In the genomic region with DNA sequence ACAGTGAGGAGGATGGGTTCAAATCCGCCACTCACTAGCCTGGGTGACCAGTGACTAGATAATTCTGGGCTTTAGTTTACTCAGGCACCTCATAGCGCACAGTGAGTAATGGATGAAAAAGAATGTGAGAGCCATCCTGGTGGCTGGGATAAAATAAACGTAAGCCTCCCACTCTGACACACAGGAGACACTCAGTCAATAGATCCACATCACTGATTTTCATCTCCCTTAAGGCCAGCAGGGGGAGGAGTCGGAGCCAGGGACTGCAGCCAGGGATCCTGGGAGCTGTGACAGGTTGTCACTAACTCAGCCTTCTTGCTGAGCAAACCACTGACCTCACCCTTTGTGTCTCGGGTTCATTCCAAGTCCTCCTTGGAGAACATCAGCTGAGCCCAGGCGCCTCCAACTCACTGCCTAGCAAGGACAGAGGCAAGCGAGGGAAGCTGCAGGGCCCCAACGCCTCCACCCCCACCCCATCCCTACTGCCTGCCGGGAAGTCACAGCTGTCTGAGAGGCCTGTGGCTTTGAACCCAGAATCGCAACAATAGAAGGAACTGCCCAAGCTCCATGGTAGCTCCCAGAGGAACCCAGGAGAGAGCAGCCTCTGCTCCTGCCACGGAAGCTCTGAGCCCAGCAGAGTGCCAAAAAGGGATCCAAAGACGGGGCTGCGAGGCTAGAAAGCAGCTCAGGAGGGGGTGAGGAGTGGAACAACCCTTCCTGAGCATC, we compare ENCODE assay signal across 8 cellular contexts. TPM values are rescaled to one million over a fixed set of nuclear protein-coding genes. Genes with fewer than 3 reads are reported as not detected.
DNase-seq lines count a peak whose midpoint lies in the region; ATAC-seq, FAIRE-seq and TF ChIP-seq lines count a peak whose summit lies in the region.

No MANE protein-coding gene starts in this region.

- H3K36me3 Mint-ChIP-seq in CD4-positive, alpha-beta memory T cell: peaks cover 0 to 22% of the 10 kb centered on the region in 2 donors
- peaks cover 0 to 5% (median 0%) of the 10 kb centered on the region in 5 donors for H3K36me3 Mint-ChIP-seq in naive thymus-derived CD4-positive, alpha-beta T cell

- TF ChIP-seq RAD21 in SK-N-SH (IDR thresholded peaks at IDR 0.05; ENCODE audit: low read length): peak; percentile 44

- no peak overlapping the region for H2AFZ ChIP-seq in SK-N-SH (ENCODE audit: low read depth)
- H2AFZ ChIP-seq in Karpas-422 (ENCODE audit: low read length): no peak overlapping the region

- no peaks in the 10 kb centered on the region for H3K27me3 ChIP-seq in CD4-positive, alpha-beta memory T cell (ENCODE audit: insufficient read depth, low read length)
- H3K27me3 ChIP-seq in SK-N-SH (ENCODE audit: insufficient read depth) (no peaks in the 10 kb centered on the region), esophagus squamous epithelium (no peaks in the 10 kb centered on the region), Karpas-422 (ENCODE audit: low read length) (no peaks in the 10 kb centered on the region)
- no peaks in the 10 kb centered on the region for H3K27me3 ChIP-seq in naive thymus-derived CD4-positive, alpha-beta T cell (ENCODE audit: control insufficient read depth in 2 of 2, insufficient read depth in 2 of 2, low read length in 2 of 2)

- peak overlapping the region; percentile 27 to 92 (median 73) for H3K27ac Mint-ChIP-seq in CD4-positive, alpha-beta memory T cell
- peak overlapping the region; percentile 4 to 98 (median 92) for H3K27ac Mint-ChIP-seq in naive thymus-derived CD4-positive, alpha-beta T cell

- peak overlapping the region in 2 of 8 donors; percentile 7 to 39 for H3K4me3 Mint-ChIP-seq in CD4-positive, alpha-beta memory T cell
- peak overlapping the region in 2 of 10 donors; percentile 37 to 65 for H3K4me3 Mint-ChIP-seq in naive thymus-derived CD4-positive, alpha-beta T cell

- peak; percentile 59 for TF ChIP-seq CTCF in SK-N-SH (IDR thresholded peaks at IDR 0.05)
- TF ChIP-seq CTCF in esophagus squamous epithelium (IDR thresholded peaks at IDR 0.05): peak in 5 of 6 experiments; percentile 34 to 62 (median 53)

- TF ChIP-seq POLR2A in esophagus squamous epithelium (IDR thresholded peaks at IDR 0.05): peak in 1 of 4 donors; percentile 31

- H3K9me2 ChIP-seq in SK-N-SH (no peaks in the 10 kb centered on the region), Karpas-422 (replicated peaks; ENCODE audit: insufficient read depth, low read length) (no peaks in the 10 kb centered on the region)

- DNase-seq in CD4-positive, alpha-beta memory T cell: no peak
- DNase-seq in HT1080 (ENCODE audit: low read depth) (peak; percentile 98), SK-N-SH (peak; percentile 67), esophagus squamous epithelium (lab: John Stamatoyannopoulos, UW) (no peak), Karpas-422 (no peak), GM19239 (ENCODE audit: insufficient read length, low spot score) (no peak)
- no peak for DNase-seq in naive thymus-derived CD4-positive, alpha-beta T cell

- H3K27ac ChIP-seq in CD4-positive, alpha-beta memory T cell (ENCODE audit: low read depth, low read length): no peak overlapping the region
- H3K27ac ChIP-seq in SK-N-SH (ENCODE audit: low read depth in 2 of 2, low read length in 1 of 2): peak overlapping the region; percentile 80 to 100
- peak overlapping the region; percentile 74 to 94 (median 84) for H3K27ac ChIP-seq in esophagus squamous epithelium
- peak overlapping the region; percentile 41 for H3K27ac ChIP-seq in naive thymus-derived CD4-positive, alpha-beta T cell (ENCODE audit: low read depth, low read length)
- no peak overlapping the region for H3K27ac ChIP-seq in Karpas-422 (ENCODE audit: low read length)

- H3K9ac ChIP-seq in SK-N-SH (peak overlapping the region; percentile 59), Karpas-422 (ENCODE audit: low read length) (no peak overlapping the region)

- H3K27me3 Mint-ChIP-seq in CD4-positive, alpha-beta memory T cell: no peaks in the 10 kb centered on the region
- no peaks in the 10 kb centered on the region for H3K27me3 Mint-ChIP-seq in naive thymus-derived CD4-positive, alpha-beta T cell

- FAIRE-seq in GM19239 (lab: Jason Lieb, UNC): no peak

- POLR2A ChIA-PET in CD4-positive, alpha-beta memory T cell (lab: Charles Lee; ENCODE audit: partially characterized antibody): interaction anchor here (1.1 to 7.5 kb wide), 5 partner anchors 15 to 57 kb away, joined by 3 to 82 read pairs (median 15); partner anchors contain the start of genes PXN, RNU4-1, RNU4-2 and RPLP0
- POLR2A ChIA-PET in SK-N-SH (lab: Yijun Ruan, JAX): interaction anchor here (1.3 to 2.1 kb wide), 2 partner anchors 34 to 57 kb away, joined by 7 to 11 read pairs; partner anchors contain the start of genes RNU4-2 and RPLP0
- POLR2A ChIA-PET in naive thymus-derived CD4-positive, alpha-beta T cell (lab: Charles Lee): interaction anchor here (0.7 to 7.5 kb wide), 7 partner anchors 8 to 1392 kb away, joined by 3 to 103 read pairs (median 10); partner anchors contain the start of genes PXN and RPLP0

- CTCF ChIA-PET in CD4-positive, alpha-beta memory T cell (lab: Charles Lee; ENCODE audit: partially characterized antibody): interaction anchor here (0.6 to 8.1 kb wide), 7 partner anchors 8 to 1116 kb away, joined by 3 to 114 read pairs (median 5); partner anchors contain the start of genes PXN and RPLP0
- CTCF ChIA-PET in SK-N-SH (lab: Yijun Ruan, JAX): interaction anchor here (0.6 to 12.5 kb wide), 13 partner anchors 6 to 58 kb away, joined by 3 to 148 read pairs (median 5); partner anchors contain the start of genes PXN and RNU4-1
- CTCF ChIA-PET in naive thymus-derived CD4-positive, alpha-beta T cell (lab: Charles Lee): interaction anchor here (0.8 to 6.8 kb wide), 5 partner anchors 9 to 33 kb away, joined by 3 to 65 read pairs (median 7); partner anchors contain the start of gene PXN

- ATAC-seq in naive thymus-derived CD4-positive, alpha-beta T cell: peak; percentile 7
- ATAC-seq in HG03159 (IDR thresholded peaks at IDR 0.05; ENCODE audit: unreplicated experiment): no peak

- H4K20me1 ChIP-seq in SK-N-SH (ENCODE audit: insufficient read depth): peaks cover 7% of the 10 kb centered on the region
- peaks cover 7% of the 10 kb centered on the region; the same call in 1 of the 2 replicates for H4K20me1 ChIP-seq in Karpas-422 (ENCODE audit: insufficient read depth, low read depth, low read length)

- intact Hi-C loops in CD4-positive, alpha-beta memory T cell (cut with micrococcal nuclease): no loop called here
- intact Hi-C loops in esophagus squamous epithelium (cut with DNase I): no loop called here
- intact Hi-C loops in naive thymus-derived CD4-positive, alpha-beta T cell (cut with micrococcal nuclease): no loop called here

- WGBS in SK-N-SH (ENCODE audit: low lambda C conversion rate): 22% methylated on average over 13 of the region's 13 CpGs
- 31 to 71% methylated on average over 3 to 4 of the region's 13 CpGs for WGBS in esophagus squamous epithelium, 2 donors

- no peaks in the 10 kb centered on the region for H3K9me3 ChIP-seq in CD4-positive, alpha-beta memory T cell (ENCODE audit: control insufficient read depth in 1 of 2, low read length in 2 of 2)
- H3K9me3 ChIP-seq in SK-N-SH (no peaks in the 10 kb centered on the region), esophagus squamous epithelium (no peaks in the 10 kb centered on the region), Karpas-422 (ENCODE audit: low read length) (no peaks in the 10 kb centered on the region)
- H3K9me3 ChIP-seq in naive thymus-derived CD4-positive, alpha-beta T cell (ENCODE audit: control insufficient read depth in 2 of 3, low read length in 3 of 3): no peaks in the 10 kb centered on the region

- H3K4me3 ChIP-seq in CD4-positive, alpha-beta memory T cell (ENCODE audit: low read length in 2 of 2): no peak overlapping the region
- H3K4me3 ChIP-seq in SK-N-SH (ENCODE audit: low read depth in 2 of 2, low read length in 1 of 2) (no peak overlapping the region), esophagus squamous epithelium (peak overlapping the region in 1 of 4 donors; percentile 30), Karpas-422 (ENCODE audit: low read length) (no peak overlapping the region)
- no peak overlapping the region for H3K4me3 ChIP-seq in naive thymus-derived CD4-positive, alpha-beta T cell (ENCODE audit: low read length)

- H3K4me1 ChIP-seq in CD4-positive, alpha-beta memory T cell (ENCODE audit: insufficient read depth, low read length): peaks cover 94% of the 10 kb centered on the region
- H3K4me1 ChIP-seq in SK-N-SH (ENCODE audit: control insufficient read depth in 1 of 2, insufficient read depth in 2 of 2, low read depth in 1 of 2, low read length in 1 of 2) (peaks cover 41 to 75% of the 10 kb centered on the region in 2 experiments; a peak in 3 of 4 replicates), esophagus squamous epithelium (peaks cover 90 to 100% (median 100%) of the 10 kb centered on the region in 3 donors), Karpas-422 (ENCODE audit: low read length) (peaks cover 6% of the 10 kb centered on the region; the same call in 1 of the 2 replicates)
- peaks cover 57 to 73% of the 10 kb centered on the region in 2 donors for H3K4me1 ChIP-seq in naive thymus-derived CD4-positive, alpha-beta T cell (ENCODE audit: control insufficient read depth in 2 of 2, insufficient read depth in 2 of 2, low read length in 2 of 2)

- no peaks in the 10 kb centered on the region for H3K36me3 ChIP-seq in CD4-positive, alpha-beta memory T cell (ENCODE audit: insufficient read depth, low read length)
- H3K36me3 ChIP-seq in SK-N-SH (replicated peaks in 1 of 2; ENCODE audit: control insufficient read depth in 1 of 2, insufficient read depth in 2 of 2, low read length in 1 of 2) (peaks cover 0 to 7% of the 10 kb centered on the region in 2 experiments), esophagus squamous epithelium (no peaks in the 10 kb centered on the region), Karpas-422 (ENCODE audit: insufficient read depth, low read length) (no peaks in the 10 kb centered on the region)
- no peaks in the 10 kb centered on the region for H3K36me3 ChIP-seq in naive thymus-derived CD4-positive, alpha-beta T cell (ENCODE audit: control insufficient read depth in 2 of 3, insufficient read depth in 3 of 3, low read length in 3 of 3)

- H3F3A ChIP-seq in SK-N-SH (replicated peaks; ENCODE audit: insufficient read depth): peaks cover 74% of the 10 kb centered on the region

- H3K9me3 Mint-ChIP-seq in CD4-positive, alpha-beta memory T cell: peaks cover 0 to 2% (median 0%) of the 10 kb centered on the region in 8 donors
- H3K9me3 Mint-ChIP-seq in naive thymus-derived CD4-positive, alpha-beta T cell: no peaks in the 10 kb centered on the region

- peak overlapping the region; percentile 91 for H3K4me2 ChIP-seq in SK-N-SH
- no peak overlapping the region for H3K4me2 ChIP-seq in Karpas-422 (ENCODE audit: low read depth, low read length, poor library complexity, severe bottlenecking)

- H3K79me2 ChIP-seq in SK-N-SH (ENCODE audit: insufficient read depth) (peaks cover 87% of the 10 kb centered on the region), Karpas-422 (ENCODE audit: low read length) (no peaks in the 10 kb centered on the region)

- TF ChIP-seq EP300 in SK-N-SH (IDR thresholded peaks at IDR 0.05; ENCODE audit: borderline replicate concordance in 1 of 2, low read depth in 1 of 2, low read length in 1 of 2): peak in 1 of 2 experiments; percentile 80; a peak in 2 of 4 replicates

- peaks cover 51 to 96% (median 78%) of the 10 kb centered on the region in 4 donors for H3K4me1 Mint-ChIP-seq in CD4-positive, alpha-beta memory T cell
- H3K4me1 Mint-ChIP-seq in naive thymus-derived CD4-positive, alpha-beta T cell: peaks cover 56 to 94% (median 82%) of the 10 kb centered on the region in 7 donors

RNA-seq across cellular contexts. Expression of gene PXN, which starts 30.7 kb away (rescaled TPM):
- 100 to 1,000 TPM; 108 to 126 TPM for total RNA-seq in CD4-positive, alpha-beta memory T cell
- polyA plus RNA-seq in CD4-positive, alpha-beta memory T cell: 100 to 1,000 TPM in 1 of 2 donors, 10 to 100 TPM in 1; 81.7 to 115 TPM
- 162 and 238 TPM in 2 replicates for total RNA-seq in HT1080 (2014; rRNA removed; shearing (Covaris generic))
- 426 and 497 TPM in 2 replicates for polyA plus RNA-seq in HT1080 (2015; cell fraction: cytosol; rRNA removed)
- 415 and 447 TPM in 2 replicates for polyA plus RNA-seq in HT1080 (2015; cell fraction: nucleus; rRNA removed)
- 63.0 and 89.0 TPM in 2 replicates for polyA plus RNA-seq in SK-N-SH (2012; rRNA removed)
- 56.9 and 70.1 TPM in 2 replicates for polyA plus RNA-seq in SK-N-SH (2012; cell fraction: cytosol; rRNA removed)
- polyA plus RNA-seq in SK-N-SH (2012; cell fraction: nucleus; rRNA removed): 269 and 301 TPM in 2 replicates
- 10 to 100 TPM; 18.2 to 44.4 (median 21.4) TPM for total RNA-seq in esophagus squamous epithelium
- total RNA-seq in naive thymus-derived CD4-positive, alpha-beta T cell: 100 to 1,000 TPM; 103 to 202 (median 158) TPM
- polyA plus RNA-seq in naive thymus-derived CD4-positive, alpha-beta T cell: 100 to 1,000 TPM in 1 of 2 donors, 10 to 100 TPM in 1; 84.3 to 114 TPM
- 1.9 and 2.5 TPM in 2 replicates for total RNA-seq in Karpas-422 (2014; rRNA removed; shearing (Covaris generic); ENCODE audit: low replicate concordance)

RNA-seq across cellular contexts. Expression of gene RPLP0, which starts 33.9 kb away (rescaled TPM):
- total RNA-seq in CD4-positive, alpha-beta memory T cell: 1,000 to 10,000 TPM; 1,817 to 1,965 TPM
- polyA plus RNA-seq in CD4-positive, alpha-beta memory T cell: 1,000 to 10,000 TPM; 1,342 to 2,125 TPM
- 4,836 and 5,375 TPM in 2 replicates for total RNA-seq in HT1080 (2014; rRNA removed; shearing (Covaris generic))
- polyA plus RNA-seq in HT1080 (2015; cell fraction: cytosol; rRNA removed): 5,291 and 5,956 TPM in 2 replicates
- polyA plus RNA-seq in HT1080 (2015; cell fraction: nucleus; rRNA removed): 2,009 and 2,141 TPM in 2 replicates
- polyA plus RNA-seq in SK-N-SH (2012; rRNA removed): 5,975 and 6,606 TPM in 2 replicates
- 4,575 and 6,412 TPM in 2 replicates for polyA plus RNA-seq in SK-N-SH (2012; cell fraction: cytosol; rRNA removed)
- polyA plus RNA-seq in SK-N-SH (2012; cell fraction: nucleus; rRNA removed): 2,397 and 2,614 TPM in 2 replicates
- total RNA-seq in esophagus squamous epithelium: 1,000 to 10,000 TPM; 3,136 to 5,114 (median 4,044) TPM
- 1,000 to 10,000 TPM; 1,375 to 2,107 (median 1,573) TPM for total RNA-seq in naive thymus-derived CD4-positive, alpha-beta T cell
- polyA plus RNA-seq in naive thymus-derived CD4-positive, alpha-beta T cell: 1,000 to 10,000 TPM; 1,871 to 2,384 TPM
- total RNA-seq in Karpas-422 (2014; rRNA removed; shearing (Covaris generic); ENCODE audit: low replicate concordance): 4,777 and 6,150 TPM in 2 replicates

RNA-seq across cellular contexts. Expression of gene GCN1, which starts 40.3 kb away (rescaled TPM):
- 100 to 1,000 TPM; 127 to 132 TPM for total RNA-seq in CD4-positive, alpha-beta memory T cell
- polyA plus RNA-seq in CD4-positive, alpha-beta memory T cell: 10 to 100 TPM; 13.9 to 29.6 TPM
- 107 and 112 TPM in 2 replicates for total RNA-seq in HT1080 (2014; rRNA removed; shearing (Covaris generic))
- polyA plus RNA-seq in HT1080 (2015; cell fraction: cytosol; rRNA removed): 30.5 and 34.0 TPM in 2 replicates
- polyA plus RNA-seq in HT1080 (2015; cell fraction: nucleus; rRNA removed): 174 and 261 TPM in 2 replicates
- 41.2 and 54.4 TPM in 2 replicates for polyA plus RNA-seq in SK-N-SH (2012; rRNA removed)
- 17.0 and 20.0 TPM in 2 replicates for polyA plus RNA-seq in SK-N-SH (2012; cell fraction: cytosol; rRNA removed)
- polyA plus RNA-seq in SK-N-SH (2012; cell fraction: nucleus; rRNA removed): 224 and 236 TPM in 2 replicates
- total RNA-seq in esophagus squamous epithelium: 100 to 1,000 TPM in 1 of 4 donors, 10 to 100 TPM in 3; 39.5 to 117 (median 63.7) TPM
- total RNA-seq in naive thymus-derived CD4-positive, alpha-beta T cell: 100 to 1,000 TPM in 4 of 5 experiments, 10 to 100 TPM in 1; 90.6 to 142 (median 132) TPM
- 10 to 100 TPM; 20.3 to 36.4 TPM for polyA plus RNA-seq in naive thymus-derived CD4-positive, alpha-beta T cell
- 53.6 and 75.2 TPM in 2 replicates for total RNA-seq in Karpas-422 (2014; rRNA removed; shearing (Covaris generic); ENCODE audit: low replicate concordance)

RNA-seq across cellular contexts. Expression of gene RNU4-2, which starts 56.9 kb away (rescaled TPM):
- total RNA-seq in CD4-positive, alpha-beta memory T cell: over 10,000 TPM in 1 of 2 experiments, 1,000 to 10,000 TPM in 1; 8,627 to 11,547 TPM
- polyA plus RNA-seq in CD4-positive, alpha-beta memory T cell: not detected
- total RNA-seq in HT1080 (2014; rRNA removed; shearing (Covaris generic)): not detected in 2 replicates
- polyA plus RNA-seq in HT1080 (2015; cell fraction: cytosol; rRNA removed): not detected in 2 replicates
- polyA plus RNA-seq in HT1080 (2015; cell fraction: nucleus; rRNA removed): not detected in 2 replicates
- not detected in 2 replicates for polyA plus RNA-seq in SK-N-SH (2012; rRNA removed)
- not detected in 2 replicates for polyA plus RNA-seq in SK-N-SH (2012; cell fraction: cytosol; rRNA removed)
- not detected in 2 replicates for polyA plus RNA-seq in SK-N-SH (2012; cell fraction: nucleus; rRNA removed)
- under 1 TPM in 3 of 4 donors, not detected in 1; under 0.01 TPM for total RNA-seq in esophagus squamous epithelium
- total RNA-seq in naive thymus-derived CD4-positive, alpha-beta T cell: over 10,000 TPM in 2 of 5 experiments, 1,000 to 10,000 TPM in 3; 3,296 to 19,276 (median 7,985) TPM
- not detected for polyA plus RNA-seq in naive thymus-derived CD4-positive, alpha-beta T cell
- under 0.01 TPM in 2 replicates for total RNA-seq in Karpas-422 (2014; rRNA removed; shearing (Covaris generic); ENCODE audit: low replicate concordance)

RNA-seq across cellular contexts. Expression of gene RNU4-1, which starts 58.2 kb away (rescaled TPM):
- 1,000 to 10,000 TPM in 1 of 2 experiments, 100 to 1,000 TPM in 1; 925 to 1,200 TPM for total RNA-seq in CD4-positive, alpha-beta memory T cell
- polyA plus RNA-seq in CD4-positive, alpha-beta memory T cell: not detected
- total RNA-seq in HT1080 (2014; rRNA removed; shearing (Covaris generic)): not detected in 2 replicates
- not detected in 2 replicates for polyA plus RNA-seq in HT1080 (2015; cell fraction: cytosol; rRNA removed)
- polyA plus RNA-seq in HT1080 (2015; cell fraction: nucleus; rRNA removed): not detected in 2 replicates
- polyA plus RNA-seq in SK-N-SH (2012; rRNA removed): not detected in 2 replicates
- polyA plus RNA-seq in SK-N-SH (2012; cell fraction: cytosol; rRNA removed): not detected in 2 replicates
- not detected in 2 replicates for polyA plus RNA-seq in SK-N-SH (2012; cell fraction: nucleus; rRNA removed)
- under 1 TPM in 3 of 4 donors, not detected in 1; under 0.01 TPM for total RNA-seq in esophagus squamous epithelium
- 1,000 to 10,000 TPM in 3 of 5 experiments, 100 to 1,000 TPM in 2; 319 to 3,107 (median 1,510) TPM for total RNA-seq in naive thymus-derived CD4-positive, alpha-beta T cell
- not detected for polyA plus RNA-seq in naive thymus-derived CD4-positive, alpha-beta T cell
- under 0.01 TPM in 2 replicates for total RNA-seq in Karpas-422 (2014; rRNA removed; shearing (Covaris generic); ENCODE audit: low replicate concordance)

Comparison
In these comparisons a context has a peak if more than half of its experiments do, and no peak if none do; other contexts are left out.
1. DNase-seq: peak in HT1080 (single experiment) and SK-N-SH (single experiment); none in CD4-positive, alpha-beta memory T cell (0 of 5), esophagus squamous epithelium (single experiment), naive thymus-derived CD4-positive, alpha-beta T cell (0 of 9), Karpas-422 (single experiment) and GM19239 (single experiment).
2. H3K27ac ChIP-seq: peak in SK-N-SH (2 of 2), esophagus squamous epithelium (4 of 4) and naive thymus-derived CD4-positive, alpha-beta T cell (single experiment); none in CD4-positive, alpha-beta memory T cell (single experiment) and Karpas-422 (single experiment).